In genomic region chr3:183884437-183885296, GRCh38 we compare ENCODE assay signal across 1 cellular context.
TF ChIP-seq lines count a peak whose summit lies in the region.

Gene PARL (minus strand): TSS chr3:183884880. CDS start chr3:183884846, 34 bp downstream.

TF ChIP-seq in IMR-90, 13 proteins besides CTCF, POLR2A, EP300 and RAD21 (continued from another document):
- no peak for TF ChIP-seq MAFK (IDR thresholded peaks at IDR 0.05; ENCODE audit: low read depth, low read length)
